8 cellular contexts compared by ENCODE assay signal in genomic region chr14:103522649-103523582, GRCh38. TPM values are rescaled to one million over a fixed set of nuclear protein-coding genes. Genes with fewer than 3 reads are reported as not detected.
DNase-seq lines count a peak whose midpoint lies in the region; ATAC-seq and TF ChIP-seq lines count a peak whose summit lies in the region.

Gene CKB (minus strand): TSS chr14:103522830. CDS start chr14:103522493, 337 bp downstream.

- peaks cover 22% of the 10 kb centered on the region for H3K27me3 Mint-ChIP-seq in activated CD4-positive, alpha-beta T cell treated with anti-CD3 and anti-CD28 coated beads, Interleukin-2, amount 10 ng/mL, durations not matched to agents 7 days and 5 days
- H3K27me3 Mint-ChIP-seq in activated T-helper 2 cell treated with anti-CD3 and anti-CD28 coated beads, Interferon-gamma antibody, Interleukin-2, Interleukin-4, amounts not matched to agents 10 μg/mL and 5 μg/mL and 100 μg/mL, durations not matched to agents 14 hours and 24 hours and 36 hours (ENCODE audit: low read depth), result peaks cover 21% of the 10 kb centered on the region
- H3K27me3 Mint-ChIP-seq in neural progenitor cell (ENCODE audit: insufficient read depth, low read depth), result peaks cover 8% of the 10 kb centered on the region

- DNase-seq in activated CD4-positive, alpha-beta T cell treated with anti-CD3 and anti-CD28 coated beads, Interleukin-2, amount 10 ng/mL, durations not matched to agents 7 days and 5 days, result no peak
- DNase-seq in activated CD4-positive, alpha-beta T cell treated with anti-CD3 and anti-CD28 coated beads, Interleukin-2, amount 50 U/mL, for 48 hours, result no peak
- DNase-seq in NCI-H2081 (lab: John Stamatoyannopoulos, UW) (peak; percentile 86 to 90), globus pallidus (ENCODE audit: low spot score) (peak; percentile 83), neural progenitor cell (ENCODE audit: low spot score) (peak; percentile 91)
- no peak for DNase-seq in activated T-helper 2 cell treated with anti-CD3 and anti-CD28 coated beads, Interferon-gamma antibody, Interleukin-2, Interleukin-4, amounts not matched to agents 10 μg/mL and 5 μg/mL and 100 μg/mL, durations not matched to agents 14 hours and 24 hours and 36 hours (ENCODE audit: low spot score)

- H3K9me3 Mint-ChIP-seq in activated CD4-positive, alpha-beta T cell treated with anti-CD3 and anti-CD28 coated beads, Interleukin-2, amount 10 ng/mL, durations not matched to agents 7 days and 5 days, result no peaks in the 10 kb centered on the region
- no peaks in the 10 kb centered on the region for H3K9me3 Mint-ChIP-seq in activated T-helper 2 cell treated with anti-CD3 and anti-CD28 coated beads, Interferon-gamma antibody, Interleukin-2, Interleukin-4, amounts not matched to agents 10 μg/mL and 5 μg/mL and 100 μg/mL, durations not matched to agents 14 hours and 24 hours and 36 hours
- no peaks in the 10 kb centered on the region for H3K9me3 Mint-ChIP-seq in neural progenitor cell

- peaks cover 42% of the 10 kb centered on the region for H4K20me1 ChIP-seq in neural progenitor cell (ENCODE audit: low read depth)

- ATAC-seq in GM18498 (IDR thresholded peaks at IDR 0.05; ENCODE audit: unreplicated experiment) (no peak), GM19395 (IDR thresholded peaks at IDR 0.05; ENCODE audit: unreplicated experiment) (no peak)

- TF ChIP-seq CTCF in neural progenitor cell (IDR thresholded peaks at IDR 0.05), result no peak

- H3K9me3 ChIP-seq in neural progenitor cell (ENCODE audit: low read depth), result no peaks in the 10 kb centered on the region

- H3K36me3 ChIP-seq in neural progenitor cell, result no peaks in the 10 kb centered on the region

- POLR2A ChIA-PET in activated CD4-positive, alpha-beta T cell treated with anti-CD3 and anti-CD28 coated beads, Interleukin-2, amount 10 ng/mL, durations not matched to agents 7 days and 5 days (lab: Charles Lee), result interaction anchor here (0.6 kb wide), 1 partner anchor 39 kb away, joined by 3 read pairs; no protein-coding TSS in a partner anchor

- CTCF ChIA-PET in activated CD4-positive, alpha-beta T cell treated with anti-CD3 and anti-CD28 coated beads, Interleukin-2, amount 10 ng/mL, durations not matched to agents 7 days and 5 days (lab: Charles Lee), result interaction anchor here (1.1 kb wide), 1 partner anchor 24 kb away, joined by 3 read pairs; no protein-coding TSS in a partner anchor

- H3K4me1 Mint-ChIP-seq in activated CD4-positive, alpha-beta T cell treated with anti-CD3 and anti-CD28 coated beads, Interleukin-2, amount 10 ng/mL, durations not matched to agents 7 days and 5 days, result peaks cover 26% of the 10 kb centered on the region
- peaks cover 13% of the 10 kb centered on the region for H3K4me1 Mint-ChIP-seq in activated T-helper 2 cell treated with anti-CD3 and anti-CD28 coated beads, Interferon-gamma antibody, Interleukin-2, Interleukin-4, amounts not matched to agents 10 μg/mL and 5 μg/mL and 100 μg/mL, durations not matched to agents 14 hours and 24 hours and 36 hours (ENCODE audit: low read depth)
- H3K4me1 Mint-ChIP-seq in neural progenitor cell, result peaks cover 47% of the 10 kb centered on the region

- H3K4me3 Mint-ChIP-seq in activated CD4-positive, alpha-beta T cell treated with anti-CD3 and anti-CD28 coated beads, Interleukin-2, amount 10 ng/mL, durations not matched to agents 7 days and 5 days, result peak within 1 kb of the TSS; percentile 30
- H3K4me3 Mint-ChIP-seq in activated T-helper 2 cell treated with anti-CD3 and anti-CD28 coated beads, Interferon-gamma antibody, Interleukin-2, Interleukin-4, amounts not matched to agents 10 μg/mL and 5 μg/mL and 100 μg/mL, durations not matched to agents 14 hours and 24 hours and 36 hours (ENCODE audit: low read depth), result peak within 1 kb of the TSS; percentile 21
- H3K4me3 Mint-ChIP-seq in neural progenitor cell, result peak within 1 kb of the TSS; percentile 87

- no peak within 1 kb of the TSS for H3K27ac Mint-ChIP-seq in activated CD4-positive, alpha-beta T cell treated with anti-CD3 and anti-CD28 coated beads, Interleukin-2, amount 10 ng/mL, durations not matched to agents 7 days and 5 days
- H3K27ac Mint-ChIP-seq in activated T-helper 2 cell treated with anti-CD3 and anti-CD28 coated beads, Interferon-gamma antibody, Interleukin-2, Interleukin-4, amounts not matched to agents 10 μg/mL and 5 μg/mL and 100 μg/mL, durations not matched to agents 14 hours and 24 hours and 36 hours, result no peak within 1 kb of the TSS
- H3K27ac Mint-ChIP-seq in neural progenitor cell, result no peak within 1 kb of the TSS

- H3K9ac ChIP-seq in neural progenitor cell, result no peak within 1 kb of the TSS

- H3K36me3 Mint-ChIP-seq in activated CD4-positive, alpha-beta T cell treated with anti-CD3 and anti-CD28 coated beads, Interleukin-2, amount 10 ng/mL, durations not matched to agents 7 days and 5 days (ENCODE audit: low read depth), result no peaks in the 10 kb centered on the region
- no peaks in the 10 kb centered on the region for H3K36me3 Mint-ChIP-seq in activated T-helper 2 cell treated with anti-CD3 and anti-CD28 coated beads, Interferon-gamma antibody, Interleukin-2, Interleukin-4, amounts not matched to agents 10 μg/mL and 5 μg/mL and 100 μg/mL, durations not matched to agents 14 hours and 24 hours and 36 hours (ENCODE audit: low read depth)
- H3K36me3 Mint-ChIP-seq in neural progenitor cell, result peaks cover 6% of the 10 kb centered on the region

- peak within 1 kb of the TSS; percentile 85 for H3K4me2 ChIP-seq in neural progenitor cell

- H3K4me1 ChIP-seq in neural progenitor cell, result peaks cover 35% of the 10 kb centered on the region

- H3F3A ChIP-seq in neural progenitor cell (ENCODE audit: low read depth), result peaks cover 55% of the 10 kb centered on the region

- no peak within 1 kb of the TSS for H3K27ac ChIP-seq in neural progenitor cell

- peak within 1 kb of the TSS; percentile 14 for H2AFZ ChIP-seq in neural progenitor cell (replicated peaks)

- intact Hi-C loops in activated T-helper 2 cell treated with anti-CD3 and anti-CD28 coated beads, Interferon-gamma antibody, Interleukin-2, Interleukin-4, amounts not matched to agents 10 μg/mL and 5 μg/mL and 100 μg/mL, durations not matched to agents 14 hours and 24 hours and 36 hours (cut with micrococcal nuclease), result no loop called here

- H3K27me3 ChIP-seq in neural progenitor cell, result peaks cover 33% of the 10 kb centered on the region

- peak within 1 kb of the TSS; percentile 63 for H3K4me3 ChIP-seq in neural progenitor cell

- H3K79me2 ChIP-seq in neural progenitor cell (ENCODE audit: low read depth), result peaks cover 10% of the 10 kb centered on the region

RNA-seq across cellular contexts. Expression of gene CKB, which starts in this region (rescaled TPM):
- total RNA-seq in activated CD4-positive, alpha-beta T cell treated with anti-CD3 and anti-CD28 coated beads, Interleukin-2, amount 10 ng/mL, durations not matched to agents 7 days and 5 days, result under 1 TPM; 0.52 to 0.67 TPM
- total RNA-seq in activated T-helper 2 cell treated with anti-CD3 and anti-CD28 coated beads, Interferon-gamma antibody, Interleukin-2, Interleukin-4, amounts not matched to agents 10 μg/mL and 5 μg/mL and 100 μg/mL, durations not matched to agents 14 hours and 24 hours and 36 hours, result 14.0 and 15.3 TPM in 2 replicates
- total RNA-seq in neural progenitor cell (ENCODE audit: low replicate concordance), result 54.2 and 173 TPM in 2 replicates

Comparison
In these comparisons a context has a peak if more than half of its experiments do, and no peak if none do; other contexts are left out.
1. DNase-seq: peak in NCI-H2081 (2 of 2), globus pallidus (single experiment) and neural progenitor cell (single experiment); none in activated CD4-positive, alpha-beta T cell treated with anti-CD3 and anti-CD28 coated beads, Interleukin-2, amount 10 ng/mL, durations not matched to agents 7 days and 5 days (single experiment), activated CD4-positive, alpha-beta T cell treated with anti-CD3 and anti-CD28 coated beads, Interleukin-2, amount 50 U/mL, for 48 hours (0 of 2) and activated T-helper 2 cell treated with anti-CD3 and anti-CD28 coated beads, Interferon-gamma antibody, Interleukin-2, Interleukin-4, amounts not matched to agents 10 μg/mL and 5 μg/mL and 100 μg/mL, durations not matched to agents 14 hours and 24 hours and 36 hours (single experiment).
2. H3K4me3 Mint-ChIP-seq: peak in every context shown above with its lines; median percentile 87 in neural progenitor cell; 30 in activated CD4-positive, alpha-beta T cell treated with anti-CD3 and anti-CD28 coated beads, Interleukin-2, amount 10 ng/mL, durations not matched to agents 7 days and 5 days; 21 in activated T-helper 2 cell treated with anti-CD3 and anti-CD28 coated beads, Interferon-gamma antibody, Interleukin-2, Interleukin-4, amounts not matched to agents 10 μg/mL and 5 μg/mL and 100 μg/mL, durations not matched to agents 14 hours and 24 hours and 36 hours.